Comparison of ENCODE assay signal across 8 cellular contexts in the genomic region with DNA sequence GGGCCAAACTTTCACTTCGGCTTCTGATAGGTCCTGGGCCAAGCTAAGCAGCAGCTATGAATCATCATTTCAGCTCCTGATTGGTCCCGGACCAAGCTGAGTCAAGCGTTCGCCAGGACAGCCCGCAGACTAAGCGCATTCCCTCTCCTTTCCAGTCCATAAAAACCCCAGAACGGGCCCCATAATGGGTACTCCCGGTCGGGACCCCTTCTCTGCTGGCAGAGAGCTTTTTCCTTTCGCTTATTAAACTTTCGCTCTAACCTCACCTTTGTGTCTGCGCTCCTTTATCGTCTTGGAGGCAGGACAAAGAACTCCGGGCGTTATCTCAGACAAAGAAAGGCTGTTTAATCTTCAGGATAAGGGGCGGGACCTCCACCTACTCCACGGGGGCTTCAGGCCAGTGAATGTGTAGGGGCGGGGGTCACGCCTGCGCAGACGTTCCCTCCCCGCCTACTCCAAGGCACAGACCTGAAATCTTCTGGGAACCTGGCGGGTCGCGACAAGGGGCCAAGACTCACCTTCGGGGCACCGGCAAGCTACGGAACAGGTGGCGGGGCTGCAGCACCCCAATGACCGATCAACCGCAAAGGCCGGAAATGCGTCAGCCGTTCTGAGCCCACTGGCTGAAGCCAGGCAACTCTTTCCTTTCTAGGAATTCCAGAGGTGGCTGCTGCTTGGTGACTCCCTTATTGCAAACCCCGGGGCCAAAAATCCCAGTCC. TPM values are rescaled to one million over a fixed set of nuclear protein-coding genes. Genes with fewer than 3 reads are reported as not detected.
DNase-seq lines count a peak whose midpoint lies in the region; ATAC-seq, FAIRE-seq and TF ChIP-seq lines count a peak whose summit lies in the region.

A gene (minus strand): TSS at position 585 of the 720 bp plus-strand sequence. CDS start 6,465 bp downstream, outside the sequence.

- no peaks in the 10 kb centered on the region for H3K27me3 ChIP-seq in bronchial epithelial cell (ENCODE audit: control insufficient read depth, insufficient read depth, low read length)
- H3K27me3 ChIP-seq in small intestine (ENCODE audit: control insufficient read depth in 2 of 2, insufficient read depth in 2 of 2, low read length in 2 of 2) = no peaks in the 10 kb centered on the region

- TF ChIP-seq CTCF in WI38 (IDR thresholded peaks at IDR 0.05; ENCODE audit: low read depth, low read length) (no peak), bronchial epithelial cell (IDR thresholded peaks at IDR 0.05; ENCODE audit: insufficient read depth, low read length, severe bottlenecking) (no peak)

- no peaks in the 10 kb centered on the region for H3K9me3 ChIP-seq in small intestine (ENCODE audit: control insufficient read depth, low read depth)

- H3K4me3 ChIP-seq in WI38 (ENCODE audit: low read depth, low read length) = peak within 1 kb of the TSS; percentile 69
- peak within 1 kb of the TSS; percentile 78 for H3K4me3 ChIP-seq in bronchial epithelial cell (ENCODE audit: low read depth, low read length)
- H3K4me3 ChIP-seq in small intestine (ENCODE audit: low read depth in 1 of 2, low read length in 2 of 2) = peak within 1 kb of the TSS; percentile 54 to 59

- H3K36me3 ChIP-seq in bronchial epithelial cell (ENCODE audit: control insufficient read depth, insufficient read depth, low read length) = no peaks in the 10 kb centered on the region
- no peaks in the 10 kb centered on the region for H3K36me3 ChIP-seq in small intestine (ENCODE audit: control insufficient read depth in 2 of 2, insufficient read depth in 2 of 2, low read length in 2 of 2)

- DNase-seq in NCI-H2107 treated with DMSO at 0.1 percent for 48 hours (lab: John Stamatoyannopoulos, UW; ENCODE audit: unreplicated experiment) = peak; percentile 57
- DNase-seq in bronchial epithelial cell (ENCODE audit: low read depth) = peak; percentile 98
- peak; percentile 84 for DNase-seq in iPS-NIHi11 (ENCODE audit: low spot score)
- peak; percentile 99 for DNase-seq in small intestine
- no peak for DNase-seq in DMS153 (lab: John Stamatoyannopoulos, UW)

- peaks cover 0 to 5% of the 10 kb centered on the region in 2 donors for H3K4me1 ChIP-seq in small intestine (ENCODE audit: control insufficient read depth in 2 of 2, insufficient read depth in 1 of 2, low read depth in 1 of 2, low read length in 1 of 2)

- peak; percentile 91 for ATAC-seq in GM18511 (IDR thresholded peaks at IDR 0.05; ENCODE audit: unreplicated experiment)
- peak; percentile 82 for ATAC-seq in HG02981 (IDR thresholded peaks at IDR 0.05; ENCODE audit: unreplicated experiment)

- H3K27ac ChIP-seq in small intestine (ENCODE audit: low read depth in 1 of 2, low read length in 1 of 2) = peak within 1 kb of the TSS; percentile 86 to 99

- FAIRE-seq in bronchial epithelial cell (lab: Jason Lieb, UNC) = no peak
- no peak for FAIRE-seq in small intestine (lab: Jason Lieb, UNC)

- WGBS in small intestine, 3 donors = 0 to 1% (median 0%) methylated on average over 32 to 35 of the region's 35 CpGs

RNA-seq across cellular contexts. Expression of the gene that starts here (rescaled TPM):
- total RNA-seq in bronchial epithelial cell = 12.1 and 41.9 TPM in 2 replicates
- polyA plus RNA-seq in small intestine = 1 to 10 TPM; 1.3 to 5.1 (median 4.6) TPM
